ENCODE assay signal across 19 cellular contexts in genomic region chr12:3935078-3935477, GRCh38.
A peak's percentile ranks its signal among the peaks of the same experiment; 100 is the strongest.
DNase-seq lines count a peak whose midpoint lies in the region; ATAC-seq and TF ChIP-seq lines count a peak whose summit lies in the region.
"Had no signal": no experiment of that assay in that cellular context is flagged by ENCODE, and none has a peak within 500 bp of the region (broad histone marks: within the 10 kb centered on the region; RNA-seq: fewer than 3 reads in every experiment).

No MANE protein-coding gene starts in this region.

- peaks cover 0 to 2% (median 0%) of the 10 kb centered on the region in 7 donors for H3K9me3 Mint-ChIP-seq in CD4-positive, CD25-positive, alpha-beta regulatory T cell
- H3K9me3 Mint-ChIP-seq in CD8-positive, alpha-beta T cell: no peaks in the 10 kb centered on the region
- no peaks in the 10 kb centered on the region for H3K9me3 Mint-ChIP-seq in activated CD4-positive, alpha-beta memory T cell treated with anti-CD3 and anti-CD28 coated beads for 36 hours
- H3K9me3 Mint-ChIP-seq: dendritic cell treated with granulocyte-macrophage colony-stimulating factor and Interleukin-4, amounts not matched to agents 40 ng/mL and 50 ng/mL, for 4 days; GM23338 had no signal

- H3K4me1 ChIP-seq in CD4-positive, CD25-positive, alpha-beta regulatory T cell (ENCODE audit: control insufficient read depth, insufficient read depth, low read length, poor library complexity, severe bottlenecking): peaks cover 11% of the 10 kb centered on the region
- H3K4me1 ChIP-seq in CD8-positive, alpha-beta T cell (ENCODE audit: insufficient read depth, low read length): peaks cover 31% of the 10 kb centered on the region
- peaks cover 25% of the 10 kb centered on the region for H3K4me1 ChIP-seq in effector memory CD4-positive, alpha-beta T cell (ENCODE audit: control insufficient read depth, insufficient read depth, low read length, poor library complexity, severe bottlenecking)
- H3K4me1 ChIP-seq: lower lobe of right lung had no signal

- H3K36me3 ChIP-seq in CD4-positive, CD25-positive, alpha-beta regulatory T cell (ENCODE audit: control insufficient read depth, insufficient read depth, low read length): no peaks in the 10 kb centered on the region
- H3K36me3 ChIP-seq in CD8-positive, alpha-beta T cell (ENCODE audit: insufficient read depth, low read length): no peaks in the 10 kb centered on the region
- no peaks in the 10 kb centered on the region for H3K36me3 ChIP-seq in effector memory CD4-positive, alpha-beta T cell (ENCODE audit: control insufficient read depth, insufficient read depth, low read length)
- H3K36me3 ChIP-seq: lower lobe of right lung, neutrophil, thoracic aorta had no signal

- H3K36me3 Mint-ChIP-seq in CD4-positive, CD25-positive, alpha-beta regulatory T cell: no peaks in the 10 kb centered on the region
- no peaks in the 10 kb centered on the region for H3K36me3 Mint-ChIP-seq in CD8-positive, alpha-beta T cell
- no peaks in the 10 kb centered on the region for H3K36me3 Mint-ChIP-seq in activated CD4-positive, alpha-beta memory T cell treated with anti-CD3 and anti-CD28 coated beads for 36 hours

- DNase-seq in CD4-positive, CD25-positive, alpha-beta regulatory T cell: peak in 2 of 3 donors; percentile 35 to 48
- no peak for DNase-seq in CD8-positive, alpha-beta T cell
- DNase-seq in activated CD4-positive, alpha-beta memory T cell treated with anti-CD3 and anti-CD28 coated beads for 36 hours: no peak
- no peak for DNase-seq in effector memory CD4-positive, alpha-beta T cell
- DNase-seq in hippocampal formation (lab: John Stamatoyannopoulos, UW): no peak
- DNase-seq in OCI-M2 (lab: John Stamatoyannopoulos, UW; ENCODE audit: unreplicated experiment): no peak
- DNase-seq in NCI-H748 (lab: John Stamatoyannopoulos, UW; ENCODE audit: unreplicated experiment): no peak
- DNase-seq: lower lobe of right lung; NCI-H1105; NCI-H2029 treated with DMSO at 0.1 percent for 48 hours; NCI-H345; stimulated activated CD4-positive, alpha-beta T cell treated with anti-CD3 and anti-CD28 coated beads, Interleukin-1b, Interleukin-23, amount 100 ng/mL, for 48 hours had no signal

- H3K4me1 Mint-ChIP-seq in CD4-positive, CD25-positive, alpha-beta regulatory T cell: peaks cover 13 to 50% (median 18%) of the 10 kb centered on the region in 4 donors
- H3K4me1 Mint-ChIP-seq in CD8-positive, alpha-beta T cell (ENCODE audit: low read depth): peaks cover 47% of the 10 kb centered on the region
- peaks cover 47% of the 10 kb centered on the region for H3K4me1 Mint-ChIP-seq in activated CD4-positive, alpha-beta memory T cell treated with anti-CD3 and anti-CD28 coated beads for 36 hours (ENCODE audit: low read depth)

- POLR2A ChIA-PET in CD8-positive, alpha-beta T cell (lab: Charles Lee): interaction anchor here (1.2 to 2.3 kb wide), 3 partner anchors 12 to 28 kb away, joined by 3 to 8 read pairs (median 3); no protein-coding TSS in a partner anchor
- POLR2A ChIA-PET in activated CD4-positive, alpha-beta memory T cell treated with anti-CD3 and anti-CD28 coated beads for 36 hours (lab: Charles Lee): no interaction called here

- H3K27ac Mint-ChIP-seq in CD4-positive, CD25-positive, alpha-beta regulatory T cell: peak overlapping the region; percentile 12 to 84 (median 64)
- peak overlapping the region; percentile 75 for H3K27ac Mint-ChIP-seq in CD8-positive, alpha-beta T cell
- H3K27ac Mint-ChIP-seq in activated CD4-positive, alpha-beta memory T cell treated with anti-CD3 and anti-CD28 coated beads for 36 hours: peak overlapping the region; percentile 71
- H3K27ac Mint-ChIP-seq: dendritic cell treated with granulocyte-macrophage colony-stimulating factor and Interleukin-4, amounts not matched to agents 40 ng/mL and 50 ng/mL, for 4 days; GM23338 had no signal

- intact Hi-C loops in CD8-positive, alpha-beta T cell (cut with DNase I, micrococcal nuclease): loop anchor here in 1 of 2 experiments (2.0 kb wide), 1 partner anchor 28 kb away; no protein-coding TSS in a partner anchor
- intact Hi-C loops in activated CD4-positive, alpha-beta memory T cell treated with anti-CD3 and anti-CD28 coated beads for 36 hours (cut with micrococcal nuclease): loop anchor here (2.0 kb wide), 1 partner anchor 22 kb away; no protein-coding TSS in a partner anchor

- H3K4me3 ChIP-seq in CD4-positive, CD25-positive, alpha-beta regulatory T cell (ENCODE audit: low read depth, low read length): peak overlapping the region; percentile 50
- no peak overlapping the region for H3K4me3 ChIP-seq in CD8-positive, alpha-beta T cell (ENCODE audit: low read depth, low read length)
- peak overlapping the region; percentile 1 for H3K4me3 ChIP-seq in effector memory CD4-positive, alpha-beta T cell (ENCODE audit: insufficient read depth, low read depth, low read length, poor library complexity, severe bottlenecking)
- H3K4me3 ChIP-seq: GM23338, lower lobe of right lung, skin epidermis, thoracic aorta had no signal

- no peak overlapping the region for H3K27ac ChIP-seq in CD4-positive, CD25-positive, alpha-beta regulatory T cell (ENCODE audit: insufficient read depth, low read length, poor library complexity, severe bottlenecking)
- H3K27ac ChIP-seq in CD8-positive, alpha-beta T cell (ENCODE audit: low read depth, low read length): no peak overlapping the region
- H3K27ac ChIP-seq in effector memory CD4-positive, alpha-beta T cell (ENCODE audit: insufficient read depth, low read length, poor library complexity, severe bottlenecking): peak overlapping the region; percentile 35
- H3K27ac ChIP-seq: lower lobe of right lung, neutrophil, thoracic aorta had no signal

- H3K4me3 Mint-ChIP-seq in CD4-positive, CD25-positive, alpha-beta regulatory T cell: peak overlapping the region in 3 of 4 donors; percentile 19 to 80 (median 47)
- H3K4me3 Mint-ChIP-seq in CD8-positive, alpha-beta T cell: peak overlapping the region; percentile 33
- peak overlapping the region; percentile 53 for H3K4me3 Mint-ChIP-seq in activated CD4-positive, alpha-beta memory T cell treated with anti-CD3 and anti-CD28 coated beads for 36 hours
- H3K4me3 Mint-ChIP-seq: dendritic cell treated with granulocyte-macrophage colony-stimulating factor and Interleukin-4, amounts not matched to agents 40 ng/mL and 50 ng/mL, for 4 days; GM23338 had no signal

- no peak for TF ChIP-seq CTCF in CD8-positive, alpha-beta T cell (IDR thresholded peaks at IDR 0.05)

- no peaks in the 10 kb centered on the region for H3K9me3 ChIP-seq in CD4-positive, CD25-positive, alpha-beta regulatory T cell (ENCODE audit: control insufficient read depth in 2 of 2, low read length in 2 of 2)
- H3K9me3 ChIP-seq in CD8-positive, alpha-beta T cell (ENCODE audit: low read length): no peaks in the 10 kb centered on the region
- no peaks in the 10 kb centered on the region for H3K9me3 ChIP-seq in effector memory CD4-positive, alpha-beta T cell (ENCODE audit: control insufficient read depth, low read length)
- H3K9me3 ChIP-seq: lower lobe of right lung, neutrophil, thoracic aorta had no signal

- H3K27me3 ChIP-seq in CD4-positive, CD25-positive, alpha-beta regulatory T cell (ENCODE audit: control insufficient read depth, insufficient read depth, low read length): no peaks in the 10 kb centered on the region
- H3K27me3 ChIP-seq in CD8-positive, alpha-beta T cell (ENCODE audit: insufficient read depth, low read length): no peaks in the 10 kb centered on the region
- no peaks in the 10 kb centered on the region for H3K27me3 ChIP-seq in effector memory CD4-positive, alpha-beta T cell (replicated peaks; ENCODE audit: control insufficient read depth, insufficient read depth, low read length, poor library complexity, severe bottlenecking)

- peaks cover 9% of the 10 kb centered on the region for H3K27me3 Mint-ChIP-seq in CD4-positive, CD25-positive, alpha-beta regulatory T cell
- H3K27me3 Mint-ChIP-seq in CD8-positive, alpha-beta T cell (ENCODE audit: low read depth): no peaks in the 10 kb centered on the region
- H3K27me3 Mint-ChIP-seq in activated CD4-positive, alpha-beta memory T cell treated with anti-CD3 and anti-CD28 coated beads for 36 hours: no peaks in the 10 kb centered on the region

- no peak for ATAC-seq in CD4-positive, CD25-positive, alpha-beta regulatory T cell (ENCODE audit: low read depth in 2 of 2)
- no peak for ATAC-seq in CD8-positive, alpha-beta T cell
- ATAC-seq: GM23338, HepG2, lower lobe of right lung, Panc1 had no signal

- CTCF ChIA-PET in CD8-positive, alpha-beta T cell (lab: Charles Lee): interaction anchor here (0.9 to 3.6 kb wide), 3 partner anchors 28 to 209 kb away, joined by 3 to 20 read pairs (median 15); no protein-coding TSS in a partner anchor
- CTCF ChIA-PET in activated CD4-positive, alpha-beta memory T cell treated with anti-CD3 and anti-CD28 coated beads for 36 hours (lab: Charles Lee): interaction anchor here (1.4 to 1.9 kb wide), 3 partner anchors 28 to 52 kb away, joined by 5 to 7 read pairs (median 6); no protein-coding TSS in a partner anchor

Comparison
In these comparisons a context has a peak if more than half of its experiments do, and no peak if none do; other contexts are left out.
1. DNase-seq: peak in CD4-positive, CD25-positive, alpha-beta regulatory T cell (2 of 3); none in CD8-positive, alpha-beta T cell (0 of 7), activated CD4-positive, alpha-beta memory T cell treated with anti-CD3 and anti-CD28 coated beads for 36 hours (single experiment), effector memory CD4-positive, alpha-beta T cell (0 of 3), hippocampal formation (0 of 2), OCI-M2 (single experiment) and NCI-H748 (single experiment).
2. Peak in every context shown above with its lines, with median percentiles within 50 percentile points of each other: H3K27ac Mint-ChIP-seq and H3K4me3 Mint-ChIP-seq.